9 cellular contexts compared by ENCODE assay signal in the genomic region with DNA sequence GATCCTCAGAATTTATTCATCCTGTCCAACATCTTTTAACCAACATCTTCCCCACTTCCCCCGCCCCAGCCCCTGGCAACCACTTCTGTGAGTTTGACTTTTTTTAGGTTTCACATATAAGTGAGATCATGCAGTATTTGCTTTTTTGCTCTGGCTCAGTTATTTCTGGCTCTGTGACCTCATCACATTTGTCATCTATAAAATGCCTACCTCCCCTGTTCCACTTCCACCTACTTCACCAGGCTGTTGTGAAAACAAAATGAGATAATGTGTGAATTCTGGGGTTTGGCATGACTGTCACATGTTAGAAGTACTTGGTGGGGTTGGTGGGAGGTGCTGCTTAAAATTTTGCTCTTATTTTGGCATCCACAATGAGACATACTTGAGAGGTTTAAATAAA.
A peak's percentile ranks its signal among the peaks of the same experiment; 100 is the strongest.
DNase-seq lines count a peak whose midpoint lies in the region; ATAC-seq and TF ChIP-seq lines count a peak whose summit lies in the region.
"Had no signal": no experiment of that assay in that cellular context is flagged by ENCODE, and none has a peak within 500 bp of the region (broad histone marks: within the 10 kb centered on the region; RNA-seq: fewer than 3 reads in every experiment).

No MANE protein-coding gene starts in this region.

- no peaks in the 10 kb centered on the region for H3K27me3 ChIP-seq in GM06990 (replicated peaks; ENCODE audit: control insufficient read depth, insufficient read depth, low read length)
- H3K27me3 ChIP-seq: colonic mucosa had no signal

- no peak overlapping the region for H3K4me3 ChIP-seq in GM06990 (replicated peaks; ENCODE audit: low read depth, low read length)
- H3K4me3 ChIP-seq: colonic mucosa had no signal

- TF ChIP-seq CTCF in GM06990 (IDR thresholded peaks at IDR 0.05; ENCODE audit: insufficient read depth, low read length, poor library complexity, severe bottlenecking): no peak

- intact Hi-C loops in head of caudate nucleus (cut with DNase I): no loop called here

- ATAC-seq in GM19468 (IDR thresholded peaks at IDR 0.05; ENCODE audit: extremely low read depth, unreplicated experiment) (peak; percentile 14), HG02763 (IDR thresholded peaks at IDR 0.05; ENCODE audit: unreplicated experiment) (no peak)

- DNase-seq in GM06990 (ENCODE audit: extremely low read depth, insufficient read length) (peak; percentile 48), MV-4-11 (lab: John Stamatoyannopoulos, UW) (peak; percentile 13), head of caudate nucleus (peak in 26 of 42 donors; percentile 18 to 80 (median 46)), NCI-H69 (lab: John Stamatoyannopoulos, UW) (no peak), hippocampal formation (lab: John Stamatoyannopoulos, UW) (no peak), HUDEP-2 (lab: John Stamatoyannopoulos, UW; ENCODE audit: unreplicated experiment in 76 of 76) (no peak)
- DNase-seq: colonic mucosa had no signal

- H3K36me3 ChIP-seq in GM06990 (ENCODE audit: control insufficient read depth, insufficient read depth, low read length): no peaks in the 10 kb centered on the region
- H3K36me3 ChIP-seq: colonic mucosa had no signal

Comparison
In these comparisons a context has a peak if more than half of its experiments do, and no peak if none do; other contexts are left out.
1. DNase-seq: peak in GM06990 (single experiment), MV-4-11 (single experiment) and head of caudate nucleus (26 of 42); none in NCI-H69 (single experiment), hippocampal formation (0 of 2) and HUDEP-2 (0 of 76).